ENCODE assay signal across 30 cellular contexts in genomic region chr13:111566567-111566966, GRCh38.
"Had no signal": no experiment of that assay in that cellular context is flagged by ENCODE, and none has a peak within 500 bp of the region (broad histone marks: within the 10 kb centered on the region; RNA-seq: fewer than 3 reads in every experiment).

No MANE protein-coding gene starts in this region.

- H3K27ac Mint-ChIP-seq: activated B cell treated with CpG ODN at 0.5 μM for 24 hours; activated CD4-positive, alpha-beta memory T cell treated with anti-CD3 and anti-CD28 coated beads, Interleukin-2, amount 10 ng/mL, durations not matched to agents 7 days and 5 days; activated CD4-positive, alpha-beta T cell treated with anti-CD3 and anti-CD28 coated beads for 36 hours; activated CD4-positive, alpha-beta T cell treated with anti-CD3 and anti-CD28 coated beads, Interleukin-2, amount 10 ng/mL, durations not matched to agents 7 days and 5 days; activated naive CD8-positive, alpha-beta T cell; activated T-cell treated with anti-CD3 and anti-CD28 coated beads, Interleukin-2, amount 50 U/mL, for 24 hours; activated T-cell treated with anti-CD3 and anti-CD28 coated beads, Interleukin-2, amount 50 U/mL, for 72 hours; effector memory CD8-positive, alpha-beta T cell; T-helper 17 cell; T-helper 2 cell treated with Interferon-gamma antibody and Interleukin-4, amounts not matched to agents 5 μg/mL and 100 μg/mL, for 36 hours had no signal

- H3K9me3 Mint-ChIP-seq: activated B cell treated with CpG ODN at 0.5 μM for 24 hours; activated CD4-positive, alpha-beta T cell treated with anti-CD3 and anti-CD28 coated beads, Interleukin-2, amount 10 ng/mL, durations not matched to agents 7 days and 5 days; activated T-cell treated with anti-CD3 and anti-CD28 coated beads, Interleukin-2, amount 50 U/mL, for 24 hours had no signal

- H3K4me1 Mint-ChIP-seq: activated B cell treated with CpG ODN at 0.5 μM for 24 hours; activated CD4-positive, alpha-beta memory T cell treated with anti-CD3 and anti-CD28 coated beads, Interleukin-2, amount 10 ng/mL, durations not matched to agents 7 days and 5 days; activated CD4-positive, alpha-beta T cell treated with anti-CD3 and anti-CD28 coated beads for 36 hours; activated CD4-positive, alpha-beta T cell treated with anti-CD3 and anti-CD28 coated beads, Interleukin-2, amount 10 ng/mL, durations not matched to agents 7 days and 5 days; T-helper 17 cell had no signal

- DNase-seq: activated B cell treated with CpG ODN at 0.5 μM for 24 hours; activated CD4-positive, alpha-beta memory T cell treated with anti-CD3 and anti-CD28 coated beads, Interleukin-2, amount 10 ng/mL, durations not matched to agents 7 days and 5 days; activated CD4-positive, alpha-beta T cell treated with anti-CD3 and anti-CD28 coated beads for 36 hours; activated CD4-positive, alpha-beta T cell treated with anti-CD3 and anti-CD28 coated beads, Interleukin-2, amount 10 ng/mL, durations not matched to agents 7 days and 5 days; activated CD4-positive, alpha-beta T cell treated with anti-CD3 and anti-CD28 coated beads, Interleukin-2, amount 50 U/mL, for 4 hours; activated CD4-positive, CD25-positive, alpha-beta regulatory T cell treated with anti-CD3 and anti-CD28 coated beads, Interleukin-2, amount 50 U/mL, for 72 hours; activated CD8-positive, alpha-beta memory T cell treated with anti-CD3 and anti-CD28 coated beads, Interleukin-2, amount 50 U/mL, for 48 hours; activated gamma-delta T cell; activated naive CD4-positive, alpha-beta T cell; activated naive CD4-positive, alpha-beta T cell treated with anti-CD3 and anti-CD28 coated beads, Interleukin-2, amount 50 U/mL, for 16 hours; activated T-cell treated with anti-CD3 and anti-CD28 coated beads for 4 hours; activated T-cell treated with anti-CD3 and anti-CD28 coated beads, Interleukin-2, amount 50 U/mL, for 24 hours; activated T-cell treated with anti-CD3 and anti-CD28 coated beads, Interleukin-2, amount 50 U/mL, for 72 hours; amniotic stem cell; anterior cingulate cortex; brain microvascular endothelial cell; caudate nucleus; cortex of kidney; dermis blood vessel endothelial cell; effector CD4-positive, alpha-beta T cell; effector memory CD8-positive, alpha-beta T cell; erythroblast; foreskin keratinocyte; T-helper 1 cell; T-helper 17 cell; T1000; WERI-Rb-1 had no signal

- H3K27me3 Mint-ChIP-seq: activated B cell treated with CpG ODN at 0.5 μM for 24 hours; activated CD4-positive, alpha-beta memory T cell treated with anti-CD3 and anti-CD28 coated beads, Interleukin-2, amount 10 ng/mL, durations not matched to agents 7 days and 5 days; activated CD4-positive, alpha-beta T cell treated with anti-CD3 and anti-CD28 coated beads, Interleukin-2, amount 10 ng/mL, durations not matched to agents 7 days and 5 days had no signal

- ATAC-seq: activated CD4-positive, alpha-beta T cell treated with anti-CD3 and anti-CD28 coated beads for 36 hours; activated T-cell treated with anti-CD3 and anti-CD28 coated beads, Interleukin-2, amount 50 U/mL, for 72 hours; effector memory CD8-positive, alpha-beta T cell; foreskin keratinocyte; gastroesophageal sphincter; T-helper 17 cell had no signal

- H3K4me3 Mint-ChIP-seq: activated B cell treated with CpG ODN at 0.5 μM for 24 hours; activated CD4-positive, alpha-beta memory T cell treated with anti-CD3 and anti-CD28 coated beads, Interleukin-2, amount 10 ng/mL, durations not matched to agents 7 days and 5 days; activated CD4-positive, alpha-beta T cell treated with anti-CD3 and anti-CD28 coated beads for 36 hours; activated CD4-positive, alpha-beta T cell treated with anti-CD3 and anti-CD28 coated beads, Interleukin-2, amount 10 ng/mL, durations not matched to agents 7 days and 5 days; activated naive CD8-positive, alpha-beta T cell; activated T-cell treated with anti-CD3 and anti-CD28 coated beads, Interleukin-2, amount 50 U/mL, for 24 hours; activated T-cell treated with anti-CD3 and anti-CD28 coated beads, Interleukin-2, amount 50 U/mL, for 72 hours; effector memory CD8-positive, alpha-beta T cell; T-helper 17 cell; T-helper 2 cell treated with Interferon-gamma antibody and Interleukin-4, amounts not matched to agents 5 μg/mL and 100 μg/mL, for 36 hours had no signal
